In genomic region chr1:35451125-35451528, GRCh38 we compare ENCODE assay signal across 8 cellular contexts.
DNase-seq lines count a peak whose midpoint lies in the region; ATAC-seq and TF ChIP-seq lines count a peak whose summit lies in the region.

No MANE protein-coding gene starts in this region.

- no peaks in the 10 kb centered on the region for H3K9me3 Mint-ChIP-seq in CD4-positive, alpha-beta memory T cell
- H3K9me3 Mint-ChIP-seq in activated CD8-positive, alpha-beta T cell treated with anti-CD3 and anti-CD28 coated beads, Interleukin-2, amount 10 ng/mL, durations not matched to agents 7 days and 5 days (ENCODE audit: insufficient read depth), result no peaks in the 10 kb centered on the region
- no peaks in the 10 kb centered on the region for H3K9me3 Mint-ChIP-seq in mesothelial cell of epicardium

- POLR2A ChIA-PET in CD4-positive, alpha-beta memory T cell (lab: Charles Lee; ENCODE audit: partially characterized antibody), result interaction anchor here (0.6 to 6.7 kb wide), 16 partner anchors 19 to 118 kb away, joined by 3 to 51 read pairs (median 5); partner anchors contain the start of genes KIAA0319L and NCDN
- POLR2A ChIA-PET in HEK293 (lab: Yijun Ruan, JAX), result interaction anchor here (0.8 kb wide), 1 partner anchor 107 kb away, joined by 3 read pairs; the partner anchor contains the start of gene NCDN
- POLR2A ChIA-PET in activated CD8-positive, alpha-beta T cell treated with anti-CD3 and anti-CD28 coated beads, Interleukin-2, amount 10 ng/mL, durations not matched to agents 7 days and 5 days (lab: Charles Lee), result interaction anchor here (0.6 to 3.3 kb wide), 7 partner anchors 9 to 113 kb away, joined by 3 to 20 read pairs (median 4); partner anchors contain the start of genes KIAA0319L and NCDN

- no peak for TF ChIP-seq CTCF in HEK293 (tag by site-specific recombination; IDR thresholded peaks at IDR 0.05)
- TF ChIP-seq CTCF in mesothelial cell of epicardium (IDR thresholded peaks at IDR 0.05; ENCODE audit: unreplicated experiment), result peak; percentile 56

- intact Hi-C loops in CD4-positive, alpha-beta memory T cell (cut with micrococcal nuclease), result loop anchor here (1.0 kb wide), 6 partner anchors 55 to 323 kb away; no protein-coding TSS in a partner anchor

- no peak overlapping the region for H3K27ac ChIP-seq in CD4-positive, alpha-beta memory T cell (ENCODE audit: low read depth, low read length)
- H3K27ac ChIP-seq in HEK293 (ENCODE audit: extremely low read depth, low read depth, low read length), result no peak overlapping the region
- H3K27ac ChIP-seq in effector memory CD4-positive, alpha-beta T cell (ENCODE audit: insufficient read depth, low read length, poor library complexity, severe bottlenecking), result no peak overlapping the region

- H3K4me1 Mint-ChIP-seq in CD4-positive, alpha-beta memory T cell, result peaks cover 28 to 39% (median 32%) of the 10 kb centered on the region in 4 donors
- peaks cover 23% of the 10 kb centered on the region for H3K4me1 Mint-ChIP-seq in activated CD8-positive, alpha-beta T cell treated with anti-CD3 and anti-CD28 coated beads, Interleukin-2, amount 10 ng/mL, durations not matched to agents 7 days and 5 days (ENCODE audit: low read depth)
- H3K4me1 Mint-ChIP-seq in mesothelial cell of epicardium, result peaks cover 9% of the 10 kb centered on the region

- peak; percentile 66 to 75 (median 73) for DNase-seq in CD4-positive, alpha-beta memory T cell
- peak; percentile 54 for DNase-seq in NCI-H748 (lab: John Stamatoyannopoulos, UW; ENCODE audit: unreplicated experiment)
- peak; percentile 84 for DNase-seq in activated CD8-positive, alpha-beta T cell treated with anti-CD3 and anti-CD28 coated beads, Interleukin-2, amount 10 ng/mL, durations not matched to agents 7 days and 5 days
- DNase-seq in effector memory CD4-positive, alpha-beta T cell, result peak; percentile 53 to 64 (median 56)
- peak; percentile 42 to 81 for DNase-seq in mesothelial cell of epicardium (ENCODE audit: low spot score in 2 of 2, unreplicated experiment in 2 of 2)
- DNase-seq in stimulated activated CD8-positive, alpha-beta memory T cell treated with anti-CD3 and anti-CD28 coated beads, Interleukin-2, amount 100 ng/mL, for 48 hours (ENCODE audit: low read depth in 2 of 2), result peak; percentile 56 to 69

- peak overlapping the region; percentile 50 to 95 (median 90) for H3K27ac Mint-ChIP-seq in CD4-positive, alpha-beta memory T cell
- no peak overlapping the region for H3K27ac Mint-ChIP-seq in activated CD8-positive, alpha-beta T cell treated with anti-CD3 and anti-CD28 coated beads, Interleukin-2, amount 10 ng/mL, durations not matched to agents 7 days and 5 days
- H3K27ac Mint-ChIP-seq in mesothelial cell of epicardium, result no peak overlapping the region

- CTCF ChIA-PET in CD4-positive, alpha-beta memory T cell (lab: Charles Lee; ENCODE audit: partially characterized antibody), result interaction anchor here (0.6 to 14.3 kb wide), 52 partner anchors 8 to 494 kb away, joined by 3 to 274 read pairs (median 7); partner anchors contain the start of genes CLSPN, KIAA0319L, NCDN and TFAP2E
- CTCF ChIA-PET in HEK293 (lab: Yijun Ruan, JAX), result interaction anchor here (0.6 to 7.2 kb wide), 44 partner anchors 8 to 665 kb away, joined by 3 to 61 read pairs (median 4); partner anchors contain the start of genes NCDN and TFAP2E
- CTCF ChIA-PET in activated CD8-positive, alpha-beta T cell treated with anti-CD3 and anti-CD28 coated beads, Interleukin-2, amount 10 ng/mL, durations not matched to agents 7 days and 5 days (lab: Charles Lee), result interaction anchor here (0.5 to 12.1 kb wide), 51 partner anchors 8 to 598 kb away, joined by 3 to 215 read pairs (median 5); partner anchors contain the start of genes KIAA0319L and NCDN

- no peaks in the 10 kb centered on the region for H3K27me3 ChIP-seq in CD4-positive, alpha-beta memory T cell (ENCODE audit: insufficient read depth, low read length)
- H3K27me3 ChIP-seq in effector memory CD4-positive, alpha-beta T cell (replicated peaks; ENCODE audit: control insufficient read depth, insufficient read depth, low read length, poor library complexity, severe bottlenecking), result no peaks in the 10 kb centered on the region

- peak overlapping the region in 5 of 8 donors; percentile 22 to 87 (median 42) for H3K4me3 Mint-ChIP-seq in CD4-positive, alpha-beta memory T cell
- no peak overlapping the region for H3K4me3 Mint-ChIP-seq in activated CD8-positive, alpha-beta T cell treated with anti-CD3 and anti-CD28 coated beads, Interleukin-2, amount 10 ng/mL, durations not matched to agents 7 days and 5 days
- no peak overlapping the region for H3K4me3 Mint-ChIP-seq in mesothelial cell of epicardium

- H3K4me3 ChIP-seq in CD4-positive, alpha-beta memory T cell (ENCODE audit: low read length in 2 of 2), result no peak overlapping the region
- H3K4me3 ChIP-seq in HEK293 (ENCODE audit: low read depth, low read length), result no peak overlapping the region
- H3K4me3 ChIP-seq in effector memory CD4-positive, alpha-beta T cell (ENCODE audit: insufficient read depth, low read depth, low read length, poor library complexity, severe bottlenecking), result no peak overlapping the region

- H3K4me1 ChIP-seq in CD4-positive, alpha-beta memory T cell (ENCODE audit: insufficient read depth, low read length), result peaks cover 26% of the 10 kb centered on the region
- no peaks in the 10 kb centered on the region for H3K4me1 ChIP-seq in HEK293 (ENCODE audit: control insufficient read depth, insufficient read depth, low read length)
- H3K4me1 ChIP-seq in effector memory CD4-positive, alpha-beta T cell (ENCODE audit: control insufficient read depth, insufficient read depth, low read length, poor library complexity, severe bottlenecking), result peaks cover 13% of the 10 kb centered on the region

- H3K27me3 Mint-ChIP-seq in CD4-positive, alpha-beta memory T cell, result no peaks in the 10 kb centered on the region
- H3K27me3 Mint-ChIP-seq in activated CD8-positive, alpha-beta T cell treated with anti-CD3 and anti-CD28 coated beads, Interleukin-2, amount 10 ng/mL, durations not matched to agents 7 days and 5 days (ENCODE audit: low read depth), result no peaks in the 10 kb centered on the region
- H3K27me3 Mint-ChIP-seq in mesothelial cell of epicardium (ENCODE audit: low read depth), result no peaks in the 10 kb centered on the region

- no peaks in the 10 kb centered on the region for H3K9me3 ChIP-seq in CD4-positive, alpha-beta memory T cell (ENCODE audit: control insufficient read depth in 1 of 2, low read length in 2 of 2)
- no peaks in the 10 kb centered on the region for H3K9me3 ChIP-seq in HEK293 (ENCODE audit: control insufficient read depth, insufficient read depth, low read depth, low read length)
- H3K9me3 ChIP-seq in effector memory CD4-positive, alpha-beta T cell (ENCODE audit: control insufficient read depth, low read length), result no peaks in the 10 kb centered on the region

- peaks cover 50% of the 10 kb centered on the region for H3K36me3 ChIP-seq in CD4-positive, alpha-beta memory T cell (ENCODE audit: insufficient read depth, low read length)
- peaks cover 15 to 80% of the 10 kb centered on the region in 2 experiments for H3K36me3 ChIP-seq in HEK293 (ENCODE audit: control insufficient read depth in 2 of 2, insufficient read depth in 1 of 2, low read length in 2 of 2)
- peaks cover 41% of the 10 kb centered on the region for H3K36me3 ChIP-seq in effector memory CD4-positive, alpha-beta T cell (ENCODE audit: control insufficient read depth, insufficient read depth, low read length)

- ATAC-seq in activated CD8-positive, alpha-beta T cell treated with anti-CD3 and anti-CD28 coated beads, Interleukin-2, amount 10 ng/mL, durations not matched to agents 7 days and 5 days, result peak; percentile 95
- no peak for ATAC-seq in HG03571 (IDR thresholded peaks at IDR 0.05; ENCODE audit: unreplicated experiment)

- peaks cover 36 to 48% of the 10 kb centered on the region in 2 donors for H3K36me3 Mint-ChIP-seq in CD4-positive, alpha-beta memory T cell
- peaks cover 26% of the 10 kb centered on the region for H3K36me3 Mint-ChIP-seq in activated CD8-positive, alpha-beta T cell treated with anti-CD3 and anti-CD28 coated beads, Interleukin-2, amount 10 ng/mL, durations not matched to agents 7 days and 5 days (ENCODE audit: low read depth)
- H3K36me3 Mint-ChIP-seq in mesothelial cell of epicardium, result peaks cover 11% of the 10 kb centered on the region

TF ChIP-seq in HEK293, 187 proteins besides CTCF, POLR2A, EP300 and RAD21:
- TF ChIP-seq ZNF248 (tag by site-specific recombination; IDR thresholded peaks at IDR 0.05) (no peak), ZSCAN23 (tag by site-specific recombination; IDR thresholded peaks at IDR 0.05) (no peak), ZBTB48 (tag by site-specific recombination; IDR thresholded peaks at IDR 0.05) (0 out of 2 replicates have a peak, but pooled peaks have one; percentile 26), ZNF580 (tag by site-specific recombination; IDR thresholded peaks at IDR 0.05) (no peak), ZNF654 (tag by site-specific recombination; IDR thresholded peaks at IDR 0.05; ENCODE audit: low read depth) (peak; percentile 67), ZFHX2 (tag by site-specific recombination; conservative IDR thresholded peaks at IDR 0.05) (no peak), ZNF629 (tag by site-specific recombination; IDR thresholded peaks at IDR 0.05) (no peak)

Comparison
In these comparisons a context has a peak if more than half of its experiments do, and no peak if none do; other contexts are left out.
1. H3K27ac Mint-ChIP-seq: peak in CD4-positive, alpha-beta memory T cell (7 of 7); none in activated CD8-positive, alpha-beta T cell treated with anti-CD3 and anti-CD28 coated beads, Interleukin-2, amount 10 ng/mL, durations not matched to agents 7 days and 5 days (single experiment) and mesothelial cell of epicardium (single experiment).
2. H3K4me3 Mint-ChIP-seq: peak in CD4-positive, alpha-beta memory T cell (5 of 8); none in activated CD8-positive, alpha-beta T cell treated with anti-CD3 and anti-CD28 coated beads, Interleukin-2, amount 10 ng/mL, durations not matched to agents 7 days and 5 days (single experiment) and mesothelial cell of epicardium (single experiment).
3. Peak in every context shown above with its lines, with median percentiles within 50 percentile points of each other: DNase-seq.